In genomic region chr16:88824256-88825077, GRCh38 we compare ENCODE assay signal across 14 cellular contexts. TPM values are rescaled to one million over a fixed set of nuclear protein-coding genes. Genes with fewer than 3 reads are reported as not detected.
DNase-seq lines count a peak whose midpoint lies in the region; ATAC-seq, FAIRE-seq and TF ChIP-seq lines count a peak whose summit lies in the region.
"Had no signal": no experiment of that assay in that cellular context is flagged by ENCODE, and none has a peak within 500 bp of the region (broad histone marks: within the 10 kb centered on the region; RNA-seq: fewer than 3 reads in every experiment).

No MANE protein-coding gene starts in this region.

- TF ChIP-seq RAD21 in GM12878 (IDR thresholded peaks at IDR 0.05; ENCODE audit: insufficient read depth, low read depth, low read length): no peak

- no peaks in the 10 kb centered on the region for H3K9me3 Mint-ChIP-seq in stimulated activated naive CD8-positive, alpha-beta T cell treated with anti-CD3 and anti-CD28 coated beads, Interleukin-15, amount 100 ng/mL, for 72 hours
- H3K9me3 Mint-ChIP-seq: CD4-positive, alpha-beta T cell; H9 had no signal

- no peaks in the 10 kb centered on the region for H3K36me3 ChIP-seq in GM12878 (ENCODE audit: control insufficient read depth in 2 of 2, insufficient read depth in 2 of 2, low read length in 1 of 2)

- H3K27me3 Mint-ChIP-seq in stimulated activated naive CD8-positive, alpha-beta T cell treated with anti-CD3 and anti-CD28 coated beads, Interleukin-15, amount 100 ng/mL, for 72 hours: no peaks in the 10 kb centered on the region
- H3K27me3 Mint-ChIP-seq: B cell; CD4-positive, alpha-beta T cell had no signal

- H3K79me2 ChIP-seq in GM12878 (ENCODE audit: control insufficient read depth, insufficient read depth, low read length): no peaks in the 10 kb centered on the region

- no peak overlapping the region for H3K9ac ChIP-seq in GM12878 (ENCODE audit: control insufficient read depth, insufficient read depth, low read length)

- no TSS peak for BruUV-seq in GM12878 (replicated peaks; lab: Mats Ljungman, UMichigan)

- H3K27me3 ChIP-seq in GM12878 (replicated peaks in 1 of 2; ENCODE audit: control insufficient read depth in 2 of 2, insufficient read depth in 2 of 2, low read length in 1 of 2): no peaks in the 10 kb centered on the region

- intact Hi-C loops in GM12878 (cut with micrococcal nuclease; ENCODE audit: unreplicated experiment): no loop called here

- H3K4me3 Mint-ChIP-seq in stimulated activated naive CD8-positive, alpha-beta T cell treated with anti-CD3 and anti-CD28 coated beads, Interleukin-15, amount 100 ng/mL, for 72 hours: no peak overlapping the region
- H3K4me3 Mint-ChIP-seq: B cell; CD4-positive, alpha-beta T cell; H9 had no signal

- H3K4me1 ChIP-seq in GM12878 (ENCODE audit: control insufficient read depth, insufficient read depth, low read length): no peaks in the 10 kb centered on the region

- H3K4me2 ChIP-seq in GM12878 (ENCODE audit: control insufficient read depth, insufficient read depth): no peak overlapping the region

- WGBS in GM12878 (ENCODE audit: insufficient coverage, insufficient replicate concordance, low lambda C conversion rate, missing lambda C conversion rate): 78% methylated on average over 32 of the region's 33 CpGs

- H3K4me1 Mint-ChIP-seq in stimulated activated naive CD8-positive, alpha-beta T cell treated with anti-CD3 and anti-CD28 coated beads, Interleukin-15, amount 100 ng/mL, for 72 hours: no peaks in the 10 kb centered on the region
- H3K4me1 Mint-ChIP-seq: B cell, H9 had no signal

- H2AFZ ChIP-seq in GM12878 (ENCODE audit: control insufficient read depth, low read depth, low read length): no peak overlapping the region

- H4K20me1 ChIP-seq in GM12878 (ENCODE audit: control insufficient read depth, insufficient read depth): no peaks in the 10 kb centered on the region

- no peak overlapping the region for H3K27ac ChIP-seq in GM12878 (ENCODE audit: control insufficient read depth, insufficient read depth)

- no peak for TF ChIP-seq EP300 in GM12878 (IDR thresholded peaks at IDR 0.05; ENCODE audit: borderline replicate concordance in 1 of 2, control insufficient read depth in 1 of 2, low read depth in 2 of 2, low read length in 2 of 2)

- POLR2A ChIA-PET in GM12878 (lab: Charles Lee): no interaction called here

- no peak for FAIRE-seq in GM12878 (lab: Jason Lieb, UNC)
- FAIRE-seq: GM12892 had no signal

- ATAC-seq in stimulated activated naive CD8-positive, alpha-beta T cell treated with anti-CD3 and anti-CD28 coated beads, Interleukin-15, amount 100 ng/mL, for 72 hours: peak; percentile 2
- ATAC-seq in stimulated activated naive CD8-positive, alpha-beta T cell treated with anti-CD3 and anti-CD28 coated beads, Interleukin-15, Interleukin-2, amounts not matched to agents 100 U/mL and 50 U/mL, for 24 hours: no peak
- ATAC-seq in GM12878 (peak; percentile 12; the same call in 1 of the 3 replicates), GM21526 (IDR thresholded peaks at IDR 0.05; ENCODE audit: low FRiP score, unreplicated experiment) (no peak)

- H3K27ac Mint-ChIP-seq in stimulated activated naive CD8-positive, alpha-beta T cell treated with anti-CD3 and anti-CD28 coated beads, Interleukin-15, amount 100 ng/mL, for 72 hours: peak overlapping the region in 1 of 2 donors; percentile 36
- H3K27ac Mint-ChIP-seq: B cell; CD4-positive, alpha-beta T cell had no signal

- in situ Hi-C loops in GM12878 (cut with MboI): loop anchor here (5.0 kb wide), 1 partner anchor 343 kb away; no protein-coding TSS in a partner anchor

- SMC1A ChIA-PET in GM12878 (lab: Charles Lee; ENCODE audit: uncharacterized antibody, unreplicated experiment): no interaction called here

- H3K4me3 ChIP-seq in GM12878: no peak overlapping the region

- DNase-seq in stimulated activated naive CD8-positive, alpha-beta T cell treated with anti-CD3 and anti-CD28 coated beads, Interleukin-15, amount 100 ng/mL, for 72 hours: no peak
- DNase-seq in stimulated activated naive CD8-positive, alpha-beta T cell treated with anti-CD3 and anti-CD28 coated beads, Interleukin-15, Interleukin-2, amounts not matched to agents 100 U/mL and 50 U/mL, for 24 hours: no peak
- no peak for DNase-seq in GM12878 (ENCODE audit: low read depth, low spot score)
- no peak for DNase-seq in NCI-H748 (lab: John Stamatoyannopoulos, UW; ENCODE audit: unreplicated experiment)
- DNase-seq: ACHN; C1 segment of cervical spinal cord; Calu3; CD4-positive, alpha-beta T cell; DMS 273 treated with DMSO at 0.1 percent for 48 hours; GOT3; H9 had no signal

- TF ChIP-seq CTCF in GM12878 (IDR thresholded peaks at IDR 0.05 in 2 of 3, conservative IDR thresholded peaks at IDR 0.05 in 1 of 3; ENCODE audit: control insufficient read depth in 2 of 3, extremely low read depth in 1 of 3, insufficient read depth in 1 of 3, low read depth in 3 of 3, low read length in 3 of 3): no peak

- H3K9me3 ChIP-seq in GM12878 (replicated peaks; ENCODE audit: control insufficient read depth, insufficient read depth, low read length): no peaks in the 10 kb centered on the region

- RAD21 ChIA-PET in GM12878 (lab: Charles Lee; ENCODE audit: unreplicated experiment): no interaction called here

- CTCF ChIA-PET in GM12878 (lab: Yijun Ruan, JAX): no interaction called here

- TF ChIP-seq POLR2A in GM12878 (IDR thresholded peaks at IDR 0.05; ENCODE audit: low read depth, low read length): no peak

RNA-seq across cellular contexts. Expression of gene APRT, which starts 12.7 kb away (rescaled TPM):
- total RNA-seq in GM12878 (2013; cell fraction: nucleolus; rRNA removed): 39.3 and 42.6 TPM in 2 replicates
- total RNA-seq in GM12878 (2014; rRNA removed) (308 and 348 TPM in 2 replicates), GM12878 (2014; rRNA removed; fragmentation: Illumina TruSeq; extraction: Trizol) (106 and 113 TPM in 2 replicates), GM12878 (2021) (219 and 234 TPM in 2 replicates)
- 71.1 TPM for polyA plus RNA-seq in GM12878 (2011; ENCODE audit: low read depth)
- polyA plus RNA-seq in GM12878 (2011; rRNA removed) (39.6 and 95.7 TPM in 2 replicates), GM12878 (2014; fragmentation: Illumina TruSeq; extraction: Trizol) (8.6 and 46.2 TPM in 2 replicates), GM12878 (2014; fragmentation: Nextera tagmentation; extraction: Ambion mirVana) (100 to 1,000 TPM in 1 of 2 experiments, 10 to 100 TPM in 1; 30.6 to 100 TPM), GM12878 (2014; rRNA removed) (278 and 338 TPM in 2 replicates), GM12878 (2016; fragmentation: Nextera tagmentation; extraction: Ambion mirVana) (100 to 1,000 TPM; 446 to 495 TPM)
- 75.8 and 141 TPM in 2 replicates for polyA plus RNA-seq in GM12878 (2011; cell fraction: cytosol; rRNA removed)
- polyA plus RNA-seq in GM12878 (2011; cell fraction: nucleus; rRNA removed): 107 and 109 TPM in 2 replicates
- polyA plus RNA-seq in GM12878 (2012): 148 and 153 TPM in 2 replicates
- polyA minus RNA-seq in GM12878 (2011; rRNA and poly(A)+ RNA removed): 11.7 and 28.6 TPM in 2 replicates
- polyA minus RNA-seq in GM12878 (2011; cell fraction: cytosol; rRNA and poly(A)+ RNA removed): 42.0 and 50.9 TPM in 2 replicates
- 22.0 and 30.6 TPM in 2 replicates for polyA minus RNA-seq in GM12878 (2011; cell fraction: nucleus; rRNA and poly(A)+ RNA removed)

RNA-seq across cellular contexts. Expression of gene CDT1, which starts 20.9 kb away (rescaled TPM):
- total RNA-seq in GM12878 (2013; cell fraction: nucleolus; rRNA removed): 10.9 and 14.9 TPM in 2 replicates
- total RNA-seq in GM12878 (2014; rRNA removed) (40.4 and 59.3 TPM in 2 replicates), GM12878 (2014; rRNA removed; fragmentation: Illumina TruSeq; extraction: Trizol) (6.5 and 8.5 TPM in 2 replicates), GM12878 (2021) (87.6 and 90.0 TPM in 2 replicates)
- 8.4 TPM for polyA plus RNA-seq in GM12878 (2011; ENCODE audit: low read depth)
- polyA plus RNA-seq in GM12878 (2011; rRNA removed) (3.3 and 9.0 TPM in 2 replicates), GM12878 (2014; fragmentation: Illumina TruSeq; extraction: Trizol) (1.3 and 4.3 TPM in 2 replicates), GM12878 (2014; fragmentation: Nextera tagmentation; extraction: Ambion mirVana) (1 to 10 TPM in 1 of 2 experiments, under 1 TPM in 1; 0.50 to 1.9 TPM), GM12878 (2014; rRNA removed) (37.7 and 58.6 TPM in 2 replicates), GM12878 (2016; fragmentation: Nextera tagmentation; extraction: Ambion mirVana) (10 to 100 TPM in 1 of 2 experiments, 1 to 10 TPM in 1; 5.7 to 41.3 TPM)
- polyA plus RNA-seq in GM12878 (2011; cell fraction: cytosol; rRNA removed): 24.4 and 33.2 TPM in 2 replicates
- 26.7 and 44.2 TPM in 2 replicates for polyA plus RNA-seq in GM12878 (2011; cell fraction: nucleus; rRNA removed)
- polyA plus RNA-seq in GM12878 (2012): 39.9 and 49.2 TPM in 2 replicates
- 8.9 and 34.4 TPM in 2 replicates for polyA minus RNA-seq in GM12878 (2011; rRNA and poly(A)+ RNA removed)
- polyA minus RNA-seq in GM12878 (2011; cell fraction: cytosol; rRNA and poly(A)+ RNA removed): 37.6 and 54.5 TPM in 2 replicates
- polyA minus RNA-seq in GM12878 (2011; cell fraction: nucleus; rRNA and poly(A)+ RNA removed): 8.5 and 22.1 TPM in 2 replicates

RNA-seq across cellular contexts. Expression of gene GALNS, which starts 32.3 kb away (rescaled TPM):
- total RNA-seq in GM12878 (2013; cell fraction: nucleolus; rRNA removed): 64.8 and 87.4 TPM in 2 replicates
- total RNA-seq in GM12878 (2014; rRNA removed) (4.0 and 5.1 TPM in 2 replicates), GM12878 (2014; rRNA removed; fragmentation: Illumina TruSeq; extraction: Trizol) (3.7 and 4.3 TPM in 2 replicates), GM12878 (2021) (9.6 and 12.4 TPM in 2 replicates)
- 6.4 TPM for polyA plus RNA-seq in GM12878 (2011; ENCODE audit: low read depth)
- polyA plus RNA-seq in GM12878 (2011; rRNA removed) (3.5 and 4.2 TPM in 2 replicates), GM12878 (2014; fragmentation: Illumina TruSeq; extraction: Trizol) (2.6 and 6.0 TPM in 2 replicates), GM12878 (2014; fragmentation: Nextera tagmentation; extraction: Ambion mirVana) (under 1 TPM; 0.37 to 0.95 TPM), GM12878 (2014; rRNA removed) (8.1 and 9.5 TPM in 2 replicates), GM12878 (2016; fragmentation: Nextera tagmentation; extraction: Ambion mirVana) (1 to 10 TPM; 5.6 to 6.5 TPM)
- polyA plus RNA-seq in GM12878 (2011; cell fraction: cytosol; rRNA removed): 3.5 and 3.9 TPM in 2 replicates
- 21.1 and 23.2 TPM in 2 replicates for polyA plus RNA-seq in GM12878 (2011; cell fraction: nucleus; rRNA removed)
- polyA plus RNA-seq in GM12878 (2012): 8.5 and 8.8 TPM in 2 replicates
- polyA minus RNA-seq in GM12878 (2011; rRNA and poly(A)+ RNA removed): 3.1 and 10.6 TPM in 2 replicates
- 1.1 and 3.3 TPM in 2 replicates for polyA minus RNA-seq in GM12878 (2011; cell fraction: cytosol; rRNA and poly(A)+ RNA removed)
- 10.0 and 19.4 TPM in 2 replicates for polyA minus RNA-seq in GM12878 (2011; cell fraction: nucleus; rRNA and poly(A)+ RNA removed)

RNA-seq across cellular contexts. Expression of gene TRAPPC2L, which starts 32.5 kb away (rescaled TPM):
- total RNA-seq in GM12878 (2013; cell fraction: nucleolus; rRNA removed): 23.0 and 27.4 TPM in 2 replicates
- total RNA-seq in GM12878 (2014; rRNA removed) (66.3 and 73.0 TPM in 2 replicates), GM12878 (2014; rRNA removed; fragmentation: Illumina TruSeq; extraction: Trizol) (52.8 and 56.3 TPM in 2 replicates), GM12878 (2021) (69.6 and 70.7 TPM in 2 replicates)
- 120 TPM for polyA plus RNA-seq in GM12878 (2011; ENCODE audit: low read depth)
- polyA plus RNA-seq in GM12878 (2011; rRNA removed) (71.0 and 158 TPM in 2 replicates), GM12878 (2014; fragmentation: Illumina TruSeq; extraction: Trizol) (64.0 and 79.3 TPM in 2 replicates), GM12878 (2014; fragmentation: Nextera tagmentation; extraction: Ambion mirVana) (100 to 1,000 TPM; 337 to 363 TPM), GM12878 (2014; rRNA removed) (67.0 and 105 TPM in 2 replicates), GM12878 (2016; fragmentation: Nextera tagmentation; extraction: Ambion mirVana) (100 to 1,000 TPM; 189 to 221 TPM)
- polyA plus RNA-seq in GM12878 (2011; cell fraction: cytosol; rRNA removed): 97.6 and 110 TPM in 2 replicates
- polyA plus RNA-seq in GM12878 (2011; cell fraction: nucleus; rRNA removed): 55.1 and 62.1 TPM in 2 replicates
- polyA plus RNA-seq in GM12878 (2012): 62.8 and 86.2 TPM in 2 replicates
- 28.0 and 32.8 TPM in 2 replicates for polyA minus RNA-seq in GM12878 (2011; rRNA and poly(A)+ RNA removed)
- 9.6 and 15.1 TPM in 2 replicates for polyA minus RNA-seq in GM12878 (2011; cell fraction: cytosol; rRNA and poly(A)+ RNA removed)
- polyA minus RNA-seq in GM12878 (2011; cell fraction: nucleus; rRNA and poly(A)+ RNA removed): 26.0 and 35.4 TPM in 2 replicates

RNA-seq across cellular contexts. Expression of gene PIEZO1, which starts 39.4 kb away (rescaled TPM):
- total RNA-seq in GM12878 (2013; cell fraction: nucleolus; rRNA removed): 218 and 234 TPM in 2 replicates
- total RNA-seq in GM12878 (2014; rRNA removed) (96.3 and 106 TPM in 2 replicates), GM12878 (2014; rRNA removed; fragmentation: Illumina TruSeq; extraction: Trizol) (21.8 and 30.6 TPM in 2 replicates), GM12878 (2021) (146 and 169 TPM in 2 replicates)
- 55.6 TPM for polyA plus RNA-seq in GM12878 (2011; ENCODE audit: low read depth)
- polyA plus RNA-seq in GM12878 (2011; rRNA removed) (15.2 and 28.0 TPM in 2 replicates), GM12878 (2014; fragmentation: Illumina TruSeq; extraction: Trizol) (17.0 and 39.9 TPM in 2 replicates), GM12878 (2014; fragmentation: Nextera tagmentation; extraction: Ambion mirVana) (1 to 10 TPM; 1.3 to 7.2 TPM), GM12878 (2014; rRNA removed) (116 and 167 TPM in 2 replicates), GM12878 (2016; fragmentation: Nextera tagmentation; extraction: Ambion mirVana) (10 to 100 TPM; 31.1 to 35.6 TPM)
- polyA plus RNA-seq in GM12878 (2011; cell fraction: cytosol; rRNA removed): 47.6 and 77.5 TPM in 2 replicates
- 493 and 679 TPM in 2 replicates for polyA plus RNA-seq in GM12878 (2011; cell fraction: nucleus; rRNA removed)
- polyA plus RNA-seq in GM12878 (2012): 77.9 and 106 TPM in 2 replicates
- 39.4 and 60.9 TPM in 2 replicates for polyA minus RNA-seq in GM12878 (2011; rRNA and poly(A)+ RNA removed)
- polyA minus RNA-seq in GM12878 (2011; cell fraction: cytosol; rRNA and poly(A)+ RNA removed): 27.0 and 30.1 TPM in 2 replicates
- 81.4 and 144 TPM in 2 replicates for polyA minus RNA-seq in GM12878 (2011; cell fraction: nucleus; rRNA and poly(A)+ RNA removed)

Comparison
In these comparisons a context has a peak if more than half of its experiments do, and no peak if none do; other contexts are left out.
1. ATAC-seq: peak in stimulated activated naive CD8-positive, alpha-beta T cell treated with anti-CD3 and anti-CD28 coated beads, Interleukin-15, amount 100 ng/mL, for 72 hours (single experiment) and GM12878 (single experiment); none in stimulated activated naive CD8-positive, alpha-beta T cell treated with anti-CD3 and anti-CD28 coated beads, Interleukin-15, Interleukin-2, amounts not matched to agents 100 U/mL and 50 U/mL, for 24 hours (single experiment) and GM21526 (single experiment).